ENCODE assay signal across 11 cellular contexts in the genomic region with DNA sequence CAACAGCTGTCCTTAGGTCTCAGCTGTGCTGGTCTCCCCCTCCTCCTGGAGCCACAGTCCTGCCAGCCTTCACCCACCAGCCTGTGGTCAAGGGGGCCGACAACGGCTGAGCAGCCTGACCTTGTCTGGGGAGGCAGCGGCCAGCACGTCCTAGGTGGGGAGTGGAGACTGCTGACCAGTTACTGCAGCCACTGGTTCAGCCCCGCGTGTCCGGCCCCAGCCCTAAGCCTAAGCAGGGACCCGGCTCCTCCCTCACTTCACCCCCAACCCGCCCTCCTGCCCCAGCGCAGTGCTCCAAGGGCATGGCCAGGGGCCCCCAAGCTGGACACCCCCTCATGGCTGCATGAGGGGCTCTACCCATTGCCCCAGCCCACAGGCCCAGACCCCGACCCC.
A peak's percentile ranks its signal among the peaks of the same experiment; 100 is the strongest.
DNase-seq lines count a peak whose midpoint lies in the region; TF ChIP-seq lines count a peak whose summit lies in the region.
"Had no signal": no experiment of that assay in that cellular context is flagged by ENCODE, and none has a peak within 500 bp of the region (broad histone marks: within the 10 kb centered on the region; RNA-seq: fewer than 3 reads in every experiment).

No MANE protein-coding gene starts in this region.

- peak overlapping the region; percentile 51 for H3K27ac Mint-ChIP-seq in activated CD4-positive, alpha-beta T cell treated with anti-CD3 and anti-CD28 coated beads, Interleukin-2, amount 10 ng/mL, durations not matched to agents 24 days and 14 days
- H3K27ac Mint-ChIP-seq in type B pancreatic cell, result no peak overlapping the region

- H3K9me3 ChIP-seq in effector memory CD4-positive, alpha-beta T cell (ENCODE audit: control insufficient read depth, low read length), result no peaks in the 10 kb centered on the region
- H3K9me3 ChIP-seq in neuronal stem cell (replicated peaks in 1 of 2; ENCODE audit: control insufficient read depth in 2 of 2, insufficient read depth in 1 of 2, low read depth in 1 of 2, low read length in 2 of 2) (no peaks in the 10 kb centered on the region), transverse colon (no peaks in the 10 kb centered on the region)

- in situ Hi-C loops in transverse colon (cut with MboI; ENCODE audit: low pct_ligation_motif_present in 1 of 4, low pct_unique_long_range_greater_than_20kb in 1 of 4, low sequenced_read_pairs in 3 of 4), result loop anchor here in 2 of 4 donors (25.0 kb wide), 1 partner anchor 100 kb away; no protein-coding TSS in a partner anchor

- H4K91ac ChIP-seq in neuronal stem cell (ENCODE audit: low read depth, low read length, poor library complexity), result peak overlapping the region; percentile 89

- H2BK15ac ChIP-seq in neuronal stem cell (ENCODE audit: low read length), result peak overlapping the region; percentile 98

- peak overlapping the region; percentile 97 for H2AK5ac ChIP-seq in neuronal stem cell (ENCODE audit: low read depth, low read length)

- peak overlapping the region; percentile 96 for H2BK120ac ChIP-seq in neuronal stem cell (ENCODE audit: low read depth, low read length)

- H3K4me3 ChIP-seq in effector memory CD4-positive, alpha-beta T cell (ENCODE audit: insufficient read depth, low read depth, low read length, poor library complexity, severe bottlenecking), result no peak overlapping the region
- no peak overlapping the region for H3K4me3 ChIP-seq in neuronal stem cell (ENCODE audit: low read length in 2 of 2)
- H3K4me3 ChIP-seq in transverse colon, result no peak overlapping the region

- H3K27me3 ChIP-seq in effector memory CD4-positive, alpha-beta T cell (replicated peaks; ENCODE audit: control insufficient read depth, insufficient read depth, low read length, poor library complexity, severe bottlenecking), result no peaks in the 10 kb centered on the region
- H3K27me3 ChIP-seq in neuronal stem cell (ENCODE audit: control insufficient read depth in 3 of 3, insufficient read depth in 3 of 3, low read depth in 1 of 3, low read length in 3 of 3) (no peaks in the 10 kb centered on the region), transverse colon (peaks cover 9% of the 10 kb centered on the region)

- peaks cover 2% of the 10 kb centered on the region for H3K4me1 Mint-ChIP-seq in activated CD4-positive, alpha-beta T cell treated with anti-CD3 and anti-CD28 coated beads, Interleukin-2, amount 10 ng/mL, durations not matched to agents 24 days and 14 days
- H3K4me1 Mint-ChIP-seq in type B pancreatic cell (ENCODE audit: unreplicated experiment), result no peaks in the 10 kb centered on the region

- peaks cover 37% of the 10 kb centered on the region for H3K4me1 ChIP-seq in effector memory CD4-positive, alpha-beta T cell (ENCODE audit: control insufficient read depth, insufficient read depth, low read length, poor library complexity, severe bottlenecking)
- H3K4me1 ChIP-seq in neuronal stem cell (ENCODE audit: control insufficient read depth in 2 of 2, insufficient read depth in 1 of 2, low read depth in 1 of 2, low read length in 2 of 2) (peaks cover 44 to 51% of the 10 kb centered on the region in 2 donors), transverse colon (peaks cover 32 to 60% (median 43%) of the 10 kb centered on the region in 4 donors)

- peak overlapping the region; percentile 92 for H4K8ac ChIP-seq in neuronal stem cell (ENCODE audit: low read depth, low read length)

- peak overlapping the region; percentile 73 for H2BK12ac ChIP-seq in neuronal stem cell (ENCODE audit: low read length)

- peak overlapping the region; percentile 71 for H3K14ac ChIP-seq in neuronal stem cell (ENCODE audit: low read length)

- H3K4ac ChIP-seq in neuronal stem cell (ENCODE audit: low read length), result peak overlapping the region; percentile 53

- no peak overlapping the region for H3K4me3 Mint-ChIP-seq in activated CD4-positive, alpha-beta T cell treated with anti-CD3 and anti-CD28 coated beads, Interleukin-2, amount 10 ng/mL, durations not matched to agents 24 days and 14 days
- no peak overlapping the region for H3K4me3 Mint-ChIP-seq in type B pancreatic cell

- peak overlapping the region; percentile 84 for H3K9ac ChIP-seq in neuronal stem cell (ENCODE audit: low read depth, low read length, poor library complexity)

- peak overlapping the region; percentile 58 for H3K27ac ChIP-seq in effector memory CD4-positive, alpha-beta T cell (ENCODE audit: insufficient read depth, low read length, poor library complexity, severe bottlenecking)
- H3K27ac ChIP-seq in neuronal stem cell (replicated peaks; ENCODE audit: low read length) (peak overlapping the region; percentile 46), transverse colon (peak overlapping the region; percentile 85 to 91 (median 88))
- H3K27ac ChIP-seq: epithelial cell of prostate had no signal

- H3K23ac ChIP-seq in neuronal stem cell (ENCODE audit: low read depth, low read length, poor library complexity), result peak overlapping the region; percentile 80

- intact Hi-C loops in activated CD4-positive, alpha-beta T cell treated with anti-CD3 and anti-CD28 coated beads, Interleukin-2, amount 10 ng/mL, durations not matched to agents 24 days and 14 days (cut with micrococcal nuclease), result no loop called here
- intact Hi-C loops in transverse colon (cut with DNase I; ENCODE audit: low total_unique reads), result loop anchor here (5.0 kb wide), 1 partner anchor 80 kb away; no protein-coding TSS in a partner anchor

- WGBS in neuronal stem cell (ENCODE audit: extremely low coverage in 2 of 2, insufficient read length in 2 of 2, insufficient replicate concordance in 1 of 2), 2 donors, result no CpG with 5 or more reads among the region's 11 CpGs
- WGBS in transverse colon (ENCODE audit: low coverage in 1 of 2), 2 donors, result 25 to 43% methylated on average over 4 to 9 of the region's 11 CpGs

- H2AFZ ChIP-seq in neuronal stem cell (ENCODE audit: low read length), result no peak overlapping the region

- no peak for DNase-seq in activated CD4-positive, alpha-beta T cell treated with anti-CD3 and anti-CD28 coated beads, Interleukin-2, amount 10 ng/mL, durations not matched to agents 24 days and 14 days
- no peak for DNase-seq in activated CD4-positive, alpha-beta T cell treated with anti-CD3 and anti-CD28 coated beads for 1 hour
- no peak for DNase-seq in effector memory CD4-positive, alpha-beta T cell
- DNase-seq in neuronal stem cell (ENCODE audit: low spot score), result no peak
- DNase-seq in transverse colon, result no peak
- DNase-seq in type B pancreatic cell (ENCODE audit: extremely low spot score, unreplicated experiment), result no peak
- DNase-seq in activated CD4-positive, CD25-positive, alpha-beta regulatory T cell (lab: John Stamatoyannopoulos, UW), result no peak
- no peak for DNase-seq in NAMALWA (ENCODE audit: low spot score)
- DNase-seq: DND-41, NCI-H1048 had no signal

- H3K27me3 Mint-ChIP-seq in activated CD4-positive, alpha-beta T cell treated with anti-CD3 and anti-CD28 coated beads, Interleukin-2, amount 10 ng/mL, durations not matched to agents 24 days and 14 days, result no peaks in the 10 kb centered on the region
- H3K27me3 Mint-ChIP-seq in type B pancreatic cell, result no peaks in the 10 kb centered on the region

- peaks cover 14% of the 10 kb centered on the region for H3K36me3 Mint-ChIP-seq in activated CD4-positive, alpha-beta T cell treated with anti-CD3 and anti-CD28 coated beads, Interleukin-2, amount 10 ng/mL, durations not matched to agents 24 days and 14 days (ENCODE audit: low read depth)
- H3K36me3 Mint-ChIP-seq in type B pancreatic cell, result peaks cover 11% of the 10 kb centered on the region

- H3K4me2 ChIP-seq in neuronal stem cell (ENCODE audit: insufficient read depth, low read length, poor library complexity, severe bottlenecking), result no peak overlapping the region

- H3K18ac ChIP-seq in neuronal stem cell (ENCODE audit: low read length), result peak overlapping the region; percentile 97

- TF ChIP-seq CTCF in transverse colon (IDR thresholded peaks at IDR 0.05), result no peak
- TF ChIP-seq CTCF in type B pancreatic cell (conservative IDR thresholded peaks at IDR 0.05), result no peak

- peaks cover 10% of the 10 kb centered on the region for H3K79me1 ChIP-seq in neuronal stem cell (ENCODE audit: low read depth, low read length)

- H2BK5ac ChIP-seq in neuronal stem cell (ENCODE audit: low read length), result peak overlapping the region; percentile 75

- TF ChIP-seq EP300 in transverse colon (IDR thresholded peaks at IDR 0.05; ENCODE audit: low read depth), result no peak

- H3K9me3 Mint-ChIP-seq in activated CD4-positive, alpha-beta T cell treated with anti-CD3 and anti-CD28 coated beads, Interleukin-2, amount 10 ng/mL, durations not matched to agents 24 days and 14 days, result no peaks in the 10 kb centered on the region
- H3K9me3 Mint-ChIP-seq in type B pancreatic cell, result no peaks in the 10 kb centered on the region

- no peak for TF ChIP-seq POLR2A in transverse colon (IDR thresholded peaks at IDR 0.05)

- H3K36me3 ChIP-seq in effector memory CD4-positive, alpha-beta T cell (ENCODE audit: control insufficient read depth, insufficient read depth, low read length), result peaks cover 22% of the 10 kb centered on the region
- H3K36me3 ChIP-seq in neuronal stem cell (replicated peaks in 1 of 2; ENCODE audit: control insufficient read depth in 2 of 2, insufficient read depth in 2 of 2, low read length in 2 of 2), result peaks cover 14 to 22% of the 10 kb centered on the region in 2 donors
- H3K36me3 ChIP-seq in transverse colon, result peaks cover 0 to 10% (median 5%) of the 10 kb centered on the region in 4 donors
